1 cellular context compared by ENCODE assay signal in the genomic region with DNA sequence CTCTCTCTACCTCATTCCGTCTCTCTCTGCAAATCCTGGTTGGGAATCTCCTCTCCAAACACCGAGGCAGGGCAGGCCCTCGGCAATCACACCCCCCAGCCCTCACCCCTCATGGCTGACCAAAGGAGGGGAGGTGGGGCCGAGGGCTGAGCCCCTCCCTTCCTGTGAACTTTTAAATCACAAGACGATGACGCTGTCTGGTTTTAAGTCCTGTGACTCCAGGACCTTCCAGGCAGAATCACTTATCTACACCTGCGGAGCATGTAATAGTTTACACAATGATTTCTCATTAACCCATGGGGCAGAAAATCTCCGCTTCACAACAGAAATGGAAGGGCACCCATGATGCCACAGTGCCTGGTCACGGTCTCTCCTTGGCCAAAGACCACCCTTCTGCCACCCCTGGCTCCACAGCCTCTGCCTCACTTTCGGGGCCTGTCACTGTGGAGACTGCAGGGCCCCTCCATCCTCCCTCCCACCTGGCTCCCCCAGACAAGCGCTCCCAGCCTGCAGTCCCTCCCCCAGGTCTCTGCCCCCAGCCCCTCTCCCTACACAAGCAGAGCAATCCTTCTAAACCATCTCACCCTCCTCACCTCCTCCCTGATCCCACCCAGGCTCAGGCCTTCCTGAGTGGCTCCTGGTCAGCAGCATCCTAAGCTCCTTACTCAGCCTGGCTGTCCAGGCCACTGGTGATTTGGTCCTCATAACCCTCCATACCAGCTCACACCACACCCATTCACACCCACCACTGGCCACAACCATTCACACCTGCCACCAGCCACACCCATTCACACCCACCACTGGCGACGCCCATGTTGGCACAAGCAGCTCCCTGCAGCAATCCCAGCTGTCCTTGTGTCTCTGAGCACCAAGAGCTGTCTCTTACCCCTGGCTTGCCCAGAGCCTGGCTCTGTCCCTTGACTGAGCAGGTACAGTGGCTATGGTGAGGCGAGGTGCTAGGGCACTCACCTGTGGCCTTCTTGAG.
TF ChIP-seq lines count a peak whose summit lies in the region.

No MANE protein-coding gene starts in this region.

TF ChIP-seq in GM12878, 131 proteins besides CTCF, POLR2A, EP300 and RAD21:
- TF ChIP-seq, protein P1, sequence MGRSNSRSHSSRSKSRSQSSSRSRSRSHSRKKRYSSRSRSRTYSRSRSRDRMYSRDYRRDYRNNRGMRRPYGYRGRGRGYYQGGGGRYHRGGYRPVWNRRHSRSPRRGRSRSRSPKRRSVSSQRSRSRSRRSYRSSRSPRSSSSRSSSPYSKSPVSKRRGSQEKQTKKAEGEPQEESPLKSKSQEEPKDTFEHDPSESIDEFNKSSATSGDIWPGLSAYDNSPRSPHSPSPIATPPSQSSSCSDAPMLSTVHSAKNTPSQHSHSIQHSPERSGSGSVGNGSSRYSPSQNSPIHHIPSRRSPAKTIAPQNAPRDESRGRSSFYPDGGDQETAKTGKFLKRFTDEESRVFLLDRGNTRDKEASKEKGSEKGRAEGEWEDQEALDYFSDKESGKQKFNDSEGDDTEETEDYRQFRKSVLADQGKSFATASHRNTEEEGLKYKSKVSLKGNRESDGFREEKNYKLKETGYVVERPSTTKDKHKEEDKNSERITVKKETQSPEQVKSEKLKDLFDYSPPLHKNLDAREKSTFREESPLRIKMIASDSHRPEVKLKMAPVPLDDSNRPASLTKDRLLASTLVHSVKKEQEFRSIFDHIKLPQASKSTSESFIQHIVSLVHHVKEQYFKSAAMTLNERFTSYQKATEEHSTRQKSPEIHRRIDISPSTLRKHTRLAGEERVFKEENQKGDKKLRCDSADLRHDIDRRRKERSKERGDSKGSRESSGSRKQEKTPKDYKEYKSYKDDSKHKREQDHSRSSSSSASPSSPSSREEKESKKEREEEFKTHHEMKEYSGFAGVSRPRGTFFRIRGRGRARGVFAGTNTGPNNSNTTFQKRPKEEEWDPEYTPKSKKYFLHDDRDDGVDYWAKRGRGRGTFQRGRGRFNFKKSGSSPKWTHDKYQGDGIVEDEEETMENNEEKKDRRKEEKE (IDR thresholded peaks at IDR 0.05) = no peak
- no peak for TF ChIP-seq HDAC6 (IDR thresholded peaks at IDR 0.05; ENCODE audit: unreplicated experiment)
- TF ChIP-seq NBN (IDR thresholded peaks at IDR 0.05) = no peak
- TF ChIP-seq PAX5 (IDR thresholded peaks at IDR 0.05; ENCODE audit: borderline replicate concordance, low read depth, low read length) = no peak
- TF ChIP-seq RUNX3 (IDR thresholded peaks at IDR 0.05; ENCODE audit: low read length) = no peak
- no peak for TF ChIP-seq TCF12 (IDR thresholded peaks at IDR 0.05; ENCODE audit: low read depth, low read length)
- no peak for TF ChIP-seq IRF3 (IDR thresholded peaks at IDR 0.05)
- TF ChIP-seq MYC (IDR thresholded peaks at IDR 0.05; ENCODE audit: insufficient read depth, insufficient read length, insufficient replicate concordance, low read length, severe bottlenecking) = no peak
- no peak for TF ChIP-seq NFYA (IDR thresholded peaks at IDR 0.05; ENCODE audit: borderline replicate concordance, low read depth, low read length)
- TF ChIP-seq, protein P2, sequence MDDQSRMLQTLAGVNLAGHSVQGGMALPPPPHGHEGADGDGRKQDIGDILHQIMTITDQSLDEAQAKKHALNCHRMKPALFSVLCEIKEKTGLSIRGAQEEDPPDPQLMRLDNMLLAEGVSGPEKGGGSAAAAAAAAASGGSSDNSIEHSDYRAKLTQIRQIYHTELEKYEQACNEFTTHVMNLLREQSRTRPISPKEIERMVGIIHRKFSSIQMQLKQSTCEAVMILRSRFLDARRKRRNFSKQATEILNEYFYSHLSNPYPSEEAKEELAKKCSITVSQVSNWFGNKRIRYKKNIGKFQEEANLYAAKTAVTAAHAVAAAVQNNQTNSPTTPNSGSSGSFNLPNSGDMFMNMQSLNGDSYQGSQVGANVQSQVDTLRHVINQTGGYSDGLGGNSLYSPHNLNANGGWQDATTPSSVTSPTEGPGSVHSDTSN (IDR thresholded peaks at IDR 0.05; ENCODE audit: insufficient replicate concordance, low read depth, low read length) = no peak
- TF ChIP-seq FOXK2 (IDR thresholded peaks at IDR 0.05) = no peak
- no peak for TF ChIP-seq BCL11A (IDR thresholded peaks at IDR 0.05; ENCODE audit: low read depth, low read length)
- TF ChIP-seq POLR2AphosphoS2 (IDR thresholded peaks at IDR 0.05; ENCODE audit: low read depth, low read length) = no peak
- TF ChIP-seq, protein P3, sequence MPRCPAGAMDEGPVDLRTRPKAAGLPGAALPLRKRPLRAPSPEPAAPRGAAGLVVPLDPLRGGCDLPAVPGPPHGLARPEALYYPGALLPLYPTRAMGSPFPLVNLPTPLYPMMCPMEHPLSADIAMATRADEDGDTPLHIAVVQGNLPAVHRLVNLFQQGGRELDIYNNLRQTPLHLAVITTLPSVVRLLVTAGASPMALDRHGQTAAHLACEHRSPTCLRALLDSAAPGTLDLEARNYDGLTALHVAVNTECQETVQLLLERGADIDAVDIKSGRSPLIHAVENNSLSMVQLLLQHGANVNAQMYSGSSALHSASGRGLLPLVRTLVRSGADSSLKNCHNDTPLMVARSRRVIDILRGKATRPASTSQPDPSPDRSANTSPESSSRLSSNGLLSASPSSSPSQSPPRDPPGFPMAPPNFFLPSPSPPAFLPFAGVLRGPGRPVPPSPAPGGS (IDR thresholded peaks at IDR 0.05; ENCODE audit: borderline replicate concordance, insufficient read depth, low read depth, low read length, poor library complexity, severe bottlenecking) = no peak
- no peak for TF ChIP-seq SIX5 (IDR thresholded peaks at IDR 0.05; ENCODE audit: low read depth, low read length, severe bottlenecking)
- no peak for TF ChIP-seq E2F8 (IDR thresholded peaks at IDR 0.05; ENCODE audit: low read depth, partially characterized antibody)
- no peak for TF ChIP-seq IKZF2 (IDR thresholded peaks at IDR 0.05)
- TF ChIP-seq, protein P4, sequence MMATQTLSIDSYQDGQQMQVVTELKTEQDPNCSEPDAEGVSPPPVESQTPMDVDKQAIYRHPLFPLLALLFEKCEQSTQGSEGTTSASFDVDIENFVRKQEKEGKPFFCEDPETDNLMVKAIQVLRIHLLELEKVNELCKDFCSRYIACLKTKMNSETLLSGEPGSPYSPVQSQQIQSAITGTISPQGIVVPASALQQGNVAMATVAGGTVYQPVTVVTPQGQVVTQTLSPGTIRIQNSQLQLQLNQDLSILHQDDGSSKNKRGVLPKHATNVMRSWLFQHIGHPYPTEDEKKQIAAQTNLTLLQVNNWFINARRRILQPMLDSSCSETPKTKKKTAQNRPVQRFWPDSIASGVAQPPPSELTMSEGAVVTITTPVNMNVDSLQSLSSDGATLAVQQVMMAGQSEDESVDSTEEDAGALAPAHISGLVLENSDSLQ (IDR thresholded peaks at IDR 0.05) = no peak
